ENCODE assay signal across 9 cellular contexts in the genomic region with DNA sequence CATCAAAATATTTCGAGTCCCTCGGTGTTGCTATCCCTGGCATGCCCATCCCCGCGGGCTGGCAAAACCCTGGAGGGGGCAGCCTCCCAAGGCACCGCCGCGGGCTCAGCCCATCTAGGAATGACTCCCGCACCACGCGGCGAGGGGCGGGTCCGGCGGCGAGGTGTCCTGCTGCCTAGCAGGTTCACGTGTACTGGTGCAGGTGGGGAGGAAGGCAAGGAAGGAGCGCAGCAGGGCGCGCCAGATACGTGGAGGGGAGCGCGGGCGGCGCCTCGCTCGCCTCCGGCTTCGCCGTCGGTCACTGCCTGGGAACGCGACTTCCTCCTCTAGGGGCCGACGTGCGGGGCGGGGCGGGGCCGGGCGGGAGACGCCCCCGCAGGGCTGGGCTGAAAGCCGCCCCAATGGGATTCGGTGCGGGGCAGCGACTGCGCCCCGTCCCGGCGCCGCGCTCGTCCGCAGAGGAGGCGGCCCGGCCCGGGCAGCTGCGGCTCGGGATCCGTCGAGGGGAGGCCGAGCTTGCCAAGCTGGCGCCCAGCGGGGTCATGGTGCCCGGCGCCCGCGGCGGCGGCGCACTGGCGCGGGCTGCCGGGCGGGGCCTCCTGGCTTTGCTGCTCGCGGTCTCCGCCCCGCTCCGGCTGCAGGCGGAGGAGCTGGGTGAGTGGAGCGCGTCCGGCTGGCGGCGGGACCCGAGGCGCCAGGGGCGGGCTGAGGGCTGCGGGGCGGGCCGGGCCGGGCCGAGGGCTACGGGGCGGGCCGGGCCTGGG. TPM values are rescaled to one million over a fixed set of nuclear protein-coding genes. Genes with fewer than 3 reads are reported as not detected.
DNase-seq lines count a peak whose midpoint lies in the region; FAIRE-seq and TF ChIP-seq lines count a peak whose summit lies in the region.
"Had no signal": no experiment of that assay in that cellular context is flagged by ENCODE, and none has a peak within 500 bp of the region (broad histone marks: within the 10 kb centered on the region; RNA-seq: fewer than 3 reads in every experiment).

DCBLD1 (plus strand) TSS at position 435 of the 764 bp plus-strand sequence; CDS start at position 543, 108 bp downstream.

- peaks cover 31% of the 10 kb centered on the region for H3K27me3 Mint-ChIP-seq in nephron (ENCODE audit: low read depth)

- no peak for FAIRE-seq in RCC 7860 (lab: Jason Lieb, UNC)
- FAIRE-seq: islet of Langerhans had no signal

- peaks cover 17% of the 10 kb centered on the region for H3K4me1 ChIP-seq in suprapubic skin

- 4% methylated on average over 8 of the region's 96 CpGs for WGBS in suprapubic skin

- TF ChIP-seq EP300 in suprapubic skin (IDR thresholded peaks at IDR 0.05) = no peak

- peak within 1 kb of the TSS; percentile 84 for H3K4me3 ChIP-seq in suprapubic skin

- TF ChIP-seq CTCF in GM20000 (IDR thresholded peaks at IDR 0.05; ENCODE audit: extremely low read depth, missing control alignments) (no peak), nephron (IDR thresholded peaks at IDR 0.05; ENCODE audit: unreplicated experiment in 3 of 3) (no peak), suprapubic skin (IDR thresholded peaks at IDR 0.05) (no peak)

- H3K36me3 Mint-ChIP-seq in nephron (ENCODE audit: low read depth) = peaks cover 6% of the 10 kb centered on the region

- H3K9me3 Mint-ChIP-seq in nephron = no peaks in the 10 kb centered on the region

- no peaks in the 10 kb centered on the region for H3K9me3 ChIP-seq in suprapubic skin

- H3K27ac Mint-ChIP-seq in nephron = peak within 1 kb of the TSS; percentile 88 to 93 (median 89)

- H3K27ac ChIP-seq in suprapubic skin = peak within 1 kb of the TSS; percentile 88

- DNase-seq in Caki2 (ENCODE audit: low read depth) (peak; percentile 86), GM20000 (ENCODE audit: low spot score) (peak; percentile 90), HK-2 (ENCODE audit: unreplicated experiment) (peak; percentile 82), RCC 7860 (ENCODE audit: low spot score) (peak; percentile 58), activated gamma-delta T cell (lab: John Stamatoyannopoulos, UW) (peak; percentile 58), fibroblast of the conjunctiva (ENCODE audit: low read depth) (peak; percentile 44), suprapubic skin (ENCODE audit: low spot score in 2 of 2) (peak; percentile 80 to 81)

- in situ Hi-C loops in Caki2 (cut with HindIII; ENCODE audit: low pct_unique_long_range_greater_than_20kb, low sequenced_read_pairs) = no loop called here

- H3K4me1 Mint-ChIP-seq in nephron = peaks cover 11% of the 10 kb centered on the region

- TF ChIP-seq POLR2A in suprapubic skin (IDR thresholded peaks at IDR 0.05) = peak in 1 of 2 donors; percentile 17

- H3K4me3 Mint-ChIP-seq in nephron = peak within 1 kb of the TSS; percentile 90 to 100 (median 98)

- H3K27me3 ChIP-seq in suprapubic skin = no peaks in the 10 kb centered on the region

- H3K36me3 ChIP-seq in suprapubic skin = no peaks in the 10 kb centered on the region

RNA-seq across cellular contexts. Expression of gene DCBLD1, which starts in this region (rescaled TPM):
- 10.4 and 19.9 TPM in 2 replicates for total RNA-seq in Caki2 (2014; rRNA removed; shearing (Covaris generic); ENCODE audit: low replicate concordance)
- 10 to 100 TPM in 1 of 4 donors, 1 to 10 TPM in 3; 3.6 to 15.7 (median 4.9) TPM for total RNA-seq in suprapubic skin

Comparison
In these comparisons a context has a peak if more than half of its experiments do, and no peak if none do; other contexts are left out.
1. Peak in every context shown above with its lines: DNase-seq, H3K4me3 ChIP-seq and H3K27ac ChIP-seq.